In genomic region chr3:150783920-150784746, GRCh38 we compare ENCODE assay signal across 1 cellular context.
A peak's percentile ranks its signal among the peaks of the same experiment; 100 is the strongest.
TF ChIP-seq lines count a peak whose summit lies in the region.

No MANE protein-coding gene starts in this region.

TF ChIP-seq in GM12878, 131 proteins besides CTCF, POLR2A, EP300 and RAD21 (continued from another document):
- TF ChIP-seq IRF3 (IDR thresholded peaks at IDR 0.05) (no peak), TCF7 (IDR thresholded peaks at IDR 0.05; ENCODE audit: borderline replicate concordance) (peak; percentile 94), CBFB (IDR thresholded peaks at IDR 0.05; ENCODE audit: low read depth) (no peak), CEBPB (IDR thresholded peaks at IDR 0.05; ENCODE audit: borderline replicate concordance in 1 of 2, low read depth in 2 of 2, low read length in 2 of 2) (no peak), HCFC1 (IDR thresholded peaks at IDR 0.05; ENCODE audit: low read length) (no peak), CREB1 (IDR thresholded peaks at IDR 0.05; ENCODE audit: low read depth) (peak; percentile 68; the same call in 1 of the 2 replicates), PML (IDR thresholded peaks at IDR 0.05; ENCODE audit: low read length) (no peak), ATF7 (IDR thresholded peaks at IDR 0.05; ENCODE audit: low read depth) (no peak), MTA3 (IDR thresholded peaks at IDR 0.05; ENCODE audit: borderline replicate concordance, low read length) (peak; percentile 90), ELK1 (IDR thresholded peaks at IDR 0.05; ENCODE audit: low read depth, low read length) (no peak), GATAD2B (conservative IDR thresholded peaks at IDR 0.05; ENCODE audit: low read depth) (no peak), E2F4 (IDR thresholded peaks at IDR 0.05; ENCODE audit: low read depth, low read length) (no peak), TBL1XR1 (IDR thresholded peaks at IDR 0.05; ENCODE audit: low read depth, low read length) (no peak)
